In genomic region chr3:53518495-53518981, GRCh38 we compare ENCODE assay signal across 1 cellular context.
A peak's percentile ranks its signal among the peaks of the same experiment; 100 is the strongest.
TF ChIP-seq lines count a peak whose summit lies in the region.

No MANE protein-coding gene starts in this region.

TF ChIP-seq in IMR-90, 13 proteins besides CTCF, POLR2A, EP300 and RAD21 (continued from another document):
- TF ChIP-seq ELK1 (IDR thresholded peaks at IDR 0.05; ENCODE audit: borderline replicate concordance, low read depth, low read length) (no peak), RFX5 (IDR thresholded peaks at IDR 0.05; ENCODE audit: low read depth, low read length) (no peak), CEBPB (IDR thresholded peaks at IDR 0.05; ENCODE audit: low read depth, low read length) (peak; percentile 62), CHD1 (IDR thresholded peaks at IDR 0.05; ENCODE audit: low read depth, low read length) (no peak), MAFK (IDR thresholded peaks at IDR 0.05; ENCODE audit: low read depth, low read length) (no peak), BHLHE40 (IDR thresholded peaks at IDR 0.05; ENCODE audit: low read depth, low read length) (peak; percentile 6; the same call in 1 of the 2 replicates)
